ENCODE assay signal across 8 cellular contexts in genomic region chr1:23959461-23960290, GRCh38. TPM values are rescaled to one million over a fixed set of nuclear protein-coding genes. Genes with fewer than 3 reads are reported as not detected.
A peak's percentile ranks its signal among the peaks of the same experiment; 100 is the strongest.
DNase-seq lines count a peak whose midpoint lies in the region; ATAC-seq, FAIRE-seq and TF ChIP-seq lines count a peak whose summit lies in the region.

TSS of gene PNRC2 (plus strand) at chr1:23959828. CDS start at chr1:23961458, 1,630 bp downstream.

- H3K4me1 ChIP-seq in Caco-2 (peaks cover 12% of the 10 kb centered on the region; the same call in 1 of the 2 replicates), HUES64 (ENCODE audit: insufficient read depth, low read length) (0 out of 2 replicates have a peak, but pooled peaks cover 8% of the 10 kb centered on the region), OCI-LY1 (ENCODE audit: insufficient read depth, low read length, severe bottlenecking) (peaks cover 50% of the 10 kb centered on the region)

- DNase-seq in Caco-2, result peak; percentile 95 to 96
- peak; percentile 96 for DNase-seq in activated CD8-positive, alpha-beta memory T cell treated with anti-CD3 and anti-CD28 coated beads, Interleukin-2, amount 50 U/mL, for 48 hours
- peak; percentile 97 for DNase-seq in midbrain (lab: John Stamatoyannopoulos, UW)
- peak; percentile 87 to 94 for DNase-seq in stimulated activated CD8-positive, alpha-beta memory T cell treated with anti-CD3 and anti-CD28 coated beads, Interleukin-2, amount 100 ng/mL, for 1 hour (ENCODE audit: low read depth in 2 of 2)

- peaks cover 17% of the 10 kb centered on the region for H3F3A ChIP-seq in OCI-LY1 (ENCODE audit: insufficient read depth, low read length)

- H3K9ac ChIP-seq in HUES64 (ENCODE audit: low read depth, low read length), result peak within 1 kb of the TSS; percentile 100
- peak within 1 kb of the TSS; percentile 97 for H3K9ac ChIP-seq in OCI-LY1 (ENCODE audit: low read length)

- H3K4me3 ChIP-seq in Caco-2 (ENCODE audit: low read depth, low read length) (peak within 1 kb of the TSS; percentile 69), HUES64 (ENCODE audit: low read length) (peak within 1 kb of the TSS; percentile 93), OCI-LY1 (ENCODE audit: low read depth, low read length, poor library complexity, severe bottlenecking) (peak within 1 kb of the TSS; percentile 89)

- H3K36me3 ChIP-seq in Caco-2 (ENCODE audit: control insufficient read depth, insufficient read depth, low read length) (no peaks in the 10 kb centered on the region), HUES64 (ENCODE audit: insufficient read depth, low read length) (peaks cover 31% of the 10 kb centered on the region), OCI-LY1 (ENCODE audit: insufficient read depth, low read length) (peaks cover 41% of the 10 kb centered on the region)

- H3K4me3 Mint-ChIP-seq in Caco-2 (ENCODE audit: unreplicated experiment), result peak within 1 kb of the TSS; percentile 94

- no peaks in the 10 kb centered on the region for H3K9me3 ChIP-seq in Caco-2
- H3K9me3 ChIP-seq in HUES64 (ENCODE audit: insufficient read depth, low read depth, low read length), result no peaks in the 10 kb centered on the region
- no peaks in the 10 kb centered on the region for H3K9me3 ChIP-seq in OCI-LY1 (ENCODE audit: low read length)

- CTCF ChIA-PET in Caco-2 (lab: Charles Lee), result interaction anchor here (0.6 to 1.1 kb wide), 2 partner anchors 68 to 71 kb away, joined by 4 read pairs; no protein-coding TSS in a partner anchor

- under 1% methylated on average over 84 of the region's 84 CpGs for WGBS in HUES64

- peak; percentile 83 for FAIRE-seq in endometrium (lab: Jason Lieb, UNC)

- TSS peak; percentile 41 for BruUV-seq in Caco-2 (replicated peaks; lab: Mats Ljungman, UMichigan)

- H3K36me3 Mint-ChIP-seq in Caco-2 (ENCODE audit: insufficient read depth, unreplicated experiment), result peaks cover 60% of the 10 kb centered on the region

- no peaks in the 10 kb centered on the region for H4K20me1 ChIP-seq in OCI-LY1 (ENCODE audit: insufficient read depth, low read length)

- no peaks in the 10 kb centered on the region for H3K9me2 ChIP-seq in OCI-LY1 (ENCODE audit: low read depth, low read length)

- H3K27ac ChIP-seq in HUES64 (ENCODE audit: low read depth, low read length) (peak within 1 kb of the TSS; percentile 98), OCI-LY1 (ENCODE audit: low read depth, low read length, poor library complexity, severe bottlenecking) (peak within 1 kb of the TSS; percentile 89)

- peak within 1 kb of the TSS; percentile 99 for H3K27ac Mint-ChIP-seq in Caco-2 (ENCODE audit: unreplicated experiment)

- POLR2A ChIA-PET in Caco-2 (lab: Charles Lee), result interaction anchor here (0.6 to 1.7 kb wide), 9 partner anchors 15 to 182 kb away, joined by 3 to 7 read pairs (median 4); partner anchors contain the start of genes GALE, PITHD1 and SRSF10

- TF ChIP-seq CTCF in Caco-2 (IDR thresholded peaks at IDR 0.05; ENCODE audit: insufficient read depth in 1 of 2, low read depth in 1 of 2, low read length in 1 of 2, severe bottlenecking in 1 of 2, unreplicated experiment in 1 of 2) (no peak), OCI-LY1 (IDR thresholded peaks at IDR 0.05; ENCODE audit: low read length) (no peak)

- no peak within 1 kb of the TSS for H2AFZ ChIP-seq in OCI-LY1 (ENCODE audit: low read length)

- peaks cover 16% of the 10 kb centered on the region for H3K79me2 ChIP-seq in OCI-LY1 (ENCODE audit: insufficient read depth, low read length)

- no peaks in the 10 kb centered on the region for H3K27me3 Mint-ChIP-seq in Caco-2 (ENCODE audit: insufficient read depth, unreplicated experiment)

- H3K9me3 Mint-ChIP-seq in Caco-2 (ENCODE audit: unreplicated experiment), result no peaks in the 10 kb centered on the region

- intact Hi-C loops in Caco-2 (cut with micrococcal nuclease; ENCODE audit: unreplicated experiment), result loop anchor here (1.0 to 5.0 kb wide), 4 partner anchors 21 to 153 kb away; partner anchors contain the start of genes MYOM3 and SRSF10

- H3K4me2 ChIP-seq in OCI-LY1 (ENCODE audit: low read length), result peak within 1 kb of the TSS; percentile 66

- H3K4me1 Mint-ChIP-seq in Caco-2 (ENCODE audit: low read depth, unreplicated experiment), result no peaks in the 10 kb centered on the region

- ATAC-seq in GM21447 (IDR thresholded peaks at IDR 0.05; ENCODE audit: unreplicated experiment), result peak; percentile 69

- no peaks in the 10 kb centered on the region for H3K27me3 ChIP-seq in Caco-2 (replicated peaks; ENCODE audit: control insufficient read depth, insufficient read depth, low read length)
- H3K27me3 ChIP-seq in HUES64 (ENCODE audit: insufficient read depth, low read length), result no peaks in the 10 kb centered on the region
- no peaks in the 10 kb centered on the region for H3K27me3 ChIP-seq in OCI-LY1 (ENCODE audit: insufficient read depth, low read length)

RNA-seq across cellular contexts. Expression of gene PNRC2, which starts in this region (rescaled TPM):
- 89.8 and 93.7 TPM in 2 replicates for total RNA-seq in Caco-2 (2022)
- polyA plus RNA-seq in HUES64 (2013, experiment 1 of 2), result 99.7 TPM
- polyA plus RNA-seq in HUES64 (2013, experiment 2 of 2), result 149 TPM

Comparison
In these comparisons a context has a peak if more than half of its experiments do, and no peak if none do; other contexts are left out.
1. Peak in every context shown above with its lines: DNase-seq, ATAC-seq, H3K4me3 ChIP-seq and H3K27ac ChIP-seq.